8 cellular contexts compared by ENCODE assay signal in genomic region chr4:10554694-10555093, GRCh38.
A peak's percentile ranks its signal among the peaks of the same experiment; 100 is the strongest.
DNase-seq lines count a peak whose midpoint lies in the region; TF ChIP-seq lines count a peak whose summit lies in the region.

No MANE protein-coding gene starts in this region.

- DNase-seq in Caki2 (ENCODE audit: low read depth), result peak; percentile 30
- DNase-seq in GM20000 (ENCODE audit: low spot score), result peak; percentile 41
- DNase-seq in HS-5 (ENCODE audit: low read depth), result peak; percentile 10
- DNase-seq in NT2/D1 (ENCODE audit: low read depth, low spot score), result peak; percentile 48
- peak; percentile 22 for DNase-seq in activated T-helper 1 cell treated with anti-CD3 and anti-CD28 coated beads, Interleukin-12 subunit alpha, Interleukin-12 subunit beta, Interleukin-2, Interleukin-4 antibody, amounts not matched to agents 30 ng/mL and 10 ng/mL and 1 ng/mL, durations not matched to agents 14 hours and 24 hours and 36 hours (ENCODE audit: low spot score)
- peak; percentile 88 for DNase-seq in foreskin melanocyte
- peak; percentile 85 for DNase-seq in osteoblast (ENCODE audit: insufficient read length, low spot score, missing footprints)
- no peak for DNase-seq in OCI-M2 (lab: John Stamatoyannopoulos, UW; ENCODE audit: unreplicated experiment)

- H3K36me3 ChIP-seq in NT2/D1 (ENCODE audit: insufficient read depth, insufficient read length, low read length) (no peaks in the 10 kb centered on the region), osteoblast (ENCODE audit: insufficient read depth, low read length) (no peaks in the 10 kb centered on the region)

- no peak overlapping the region for H3K4me3 Mint-ChIP-seq in activated T-helper 1 cell treated with anti-CD3 and anti-CD28 coated beads, Interleukin-12 subunit alpha, Interleukin-12 subunit beta, Interleukin-2, Interleukin-4 antibody, amounts not matched to agents 30 ng/mL and 10 ng/mL and 1 ng/mL, durations not matched to agents 14 hours and 24 hours and 36 hours

- H3K27me3 ChIP-seq in NT2/D1 (ENCODE audit: insufficient read depth, insufficient read length) (no peaks in the 10 kb centered on the region), osteoblast (ENCODE audit: insufficient read depth, low read length) (peaks cover 3% of the 10 kb centered on the region)

- intact Hi-C loops in activated T-helper 1 cell treated with anti-CD3 and anti-CD28 coated beads, Interleukin-12 subunit alpha, Interleukin-12 subunit beta, Interleukin-2, Interleukin-4 antibody, amounts not matched to agents 30 ng/mL and 10 ng/mL and 1 ng/mL, durations not matched to agents 14 hours and 24 hours and 36 hours (cut with micrococcal nuclease), result loop anchor here (1.0 to 2.0 kb wide), 3 partner anchors 870 to 1166 kb away; no protein-coding TSS in a partner anchor

- no peaks in the 10 kb centered on the region for H3K9me3 ChIP-seq in NT2/D1 (ENCODE audit: insufficient read depth, low read length)
- no peaks in the 10 kb centered on the region for H3K9me3 ChIP-seq in osteoblast (ENCODE audit: low read depth, low read length)

- H3K4me3 ChIP-seq in NT2/D1 (ENCODE audit: insufficient read length, low read depth), result no peak overlapping the region
- H3K4me3 ChIP-seq in osteoblast (ENCODE audit: insufficient read depth, low read length), result no peak overlapping the region

- no peaks in the 10 kb centered on the region for H3K36me3 Mint-ChIP-seq in activated T-helper 1 cell treated with anti-CD3 and anti-CD28 coated beads, Interleukin-12 subunit alpha, Interleukin-12 subunit beta, Interleukin-2, Interleukin-4 antibody, amounts not matched to agents 30 ng/mL and 10 ng/mL and 1 ng/mL, durations not matched to agents 14 hours and 24 hours and 36 hours (ENCODE audit: low read depth)

- H3K4me2 ChIP-seq in osteoblast (ENCODE audit: insufficient read depth, low read length), result peak overlapping the region; percentile 10

- H2AFZ ChIP-seq in osteoblast (ENCODE audit: low read length), result no peak overlapping the region

- no peaks in the 10 kb centered on the region for H3K4me1 Mint-ChIP-seq in activated T-helper 1 cell treated with anti-CD3 and anti-CD28 coated beads, Interleukin-12 subunit alpha, Interleukin-12 subunit beta, Interleukin-2, Interleukin-4 antibody, amounts not matched to agents 30 ng/mL and 10 ng/mL and 1 ng/mL, durations not matched to agents 14 hours and 24 hours and 36 hours (ENCODE audit: low read depth)

- no peaks in the 10 kb centered on the region for H3K4me1 ChIP-seq in NT2/D1 (ENCODE audit: insufficient read depth, insufficient read length)
- no peaks in the 10 kb centered on the region for H3K4me1 ChIP-seq in osteoblast (ENCODE audit: insufficient read depth, low read length)

- H3K27ac ChIP-seq in osteoblast (ENCODE audit: low read depth, low read length), result no peak overlapping the region

- TF ChIP-seq CTCF in GM20000 (IDR thresholded peaks at IDR 0.05; ENCODE audit: extremely low read depth, missing control alignments) (peak; percentile 57), osteoblast (IDR thresholded peaks at IDR 0.05; ENCODE audit: extremely low read depth, low read depth, low read length) (peak; percentile 82)

- no peak overlapping the region for H3K9ac ChIP-seq in NT2/D1 (ENCODE audit: insufficient read length, low read depth)

- no peaks in the 10 kb centered on the region for H3K79me2 ChIP-seq in osteoblast (ENCODE audit: insufficient read depth, low read length)

- in situ Hi-C loops in Caki2 (cut with HindIII; ENCODE audit: low pct_unique_long_range_greater_than_20kb, low sequenced_read_pairs), result no loop called here

- no peak overlapping the region for H3K27ac Mint-ChIP-seq in activated T-helper 1 cell treated with anti-CD3 and anti-CD28 coated beads, Interleukin-12 subunit alpha, Interleukin-12 subunit beta, Interleukin-2, Interleukin-4 antibody, amounts not matched to agents 30 ng/mL and 10 ng/mL and 1 ng/mL, durations not matched to agents 14 hours and 24 hours and 36 hours

- H3K27me3 Mint-ChIP-seq in activated T-helper 1 cell treated with anti-CD3 and anti-CD28 coated beads, Interleukin-12 subunit alpha, Interleukin-12 subunit beta, Interleukin-2, Interleukin-4 antibody, amounts not matched to agents 30 ng/mL and 10 ng/mL and 1 ng/mL, durations not matched to agents 14 hours and 24 hours and 36 hours (ENCODE audit: insufficient read depth), result peaks cover 4% of the 10 kb centered on the region

- no peaks in the 10 kb centered on the region for H4K20me1 ChIP-seq in osteoblast (ENCODE audit: insufficient read depth, low read length)

- no peaks in the 10 kb centered on the region for H3K9me3 Mint-ChIP-seq in activated T-helper 1 cell treated with anti-CD3 and anti-CD28 coated beads, Interleukin-12 subunit alpha, Interleukin-12 subunit beta, Interleukin-2, Interleukin-4 antibody, amounts not matched to agents 30 ng/mL and 10 ng/mL and 1 ng/mL, durations not matched to agents 14 hours and 24 hours and 36 hours
